8 cellular contexts compared by ENCODE assay signal in genomic region chr22:40635008-40635939, GRCh38. TPM values are rescaled to one million over a fixed set of nuclear protein-coding genes. Genes with fewer than 3 reads are reported as not detected.
DNase-seq lines count a peak whose midpoint lies in the region; ATAC-seq and TF ChIP-seq lines count a peak whose summit lies in the region.

No MANE protein-coding gene starts in this region.

- intact Hi-C loops in aorta (cut with DNase I) = loop anchor here (5.0 kb wide), 4 partner anchors 33 to 1103 kb away; partner anchors contain the start of gene RPS19BP1 (in 1 of the 2)

- H3K79me2 ChIP-seq in mesendoderm (ENCODE audit: control insufficient read depth, insufficient read depth, low read length) = peaks cover 33% of the 10 kb centered on the region

- H3K27ac ChIP-seq in mesendoderm (ENCODE audit: low read depth, low read length) (no peak overlapping the region), aorta (ENCODE audit: low read depth in 1 of 2, low read length in 2 of 2) (peak overlapping the region in 1 of 2 donors; percentile 49)

- H3K4me2 ChIP-seq in mesendoderm (ENCODE audit: low read length) = peak overlapping the region; percentile 88

- peaks cover 5% of the 10 kb centered on the region for H3K4me1 ChIP-seq in mesendoderm (ENCODE audit: control insufficient read depth, low read depth, low read length)
- no peaks in the 10 kb centered on the region for H3K4me1 ChIP-seq in aorta (ENCODE audit: control insufficient read depth in 1 of 2, insufficient read depth in 2 of 2, low read length in 2 of 2)

- peaks cover 13% of the 10 kb centered on the region for H3K79me1 ChIP-seq in mesendoderm (ENCODE audit: low read length)

- no peaks in the 10 kb centered on the region for H3K27me3 Mint-ChIP-seq in activated naive CD4-positive, alpha-beta T cell treated with anti-CD3 and anti-CD28 coated beads, Interleukin-2, amount 50 U/mL, for 24 hours
- no peaks in the 10 kb centered on the region for H3K27me3 Mint-ChIP-seq in chondrocyte (ENCODE audit: low read depth)

- H3K9me3 ChIP-seq in aorta (ENCODE audit: control insufficient read depth, low read length) = no peaks in the 10 kb centered on the region

- no peak overlapping the region for H2AK5ac ChIP-seq in mesendoderm (ENCODE audit: low read length)

- no peak overlapping the region for H3K23ac ChIP-seq in mesendoderm (ENCODE audit: low read length)

- no peaks in the 10 kb centered on the region for H3K9me3 Mint-ChIP-seq in activated naive CD4-positive, alpha-beta T cell treated with anti-CD3 and anti-CD28 coated beads, Interleukin-2, amount 50 U/mL, for 24 hours
- H3K9me3 Mint-ChIP-seq in chondrocyte (ENCODE audit: low read depth) = no peaks in the 10 kb centered on the region

- H3K4me3 ChIP-seq in mesendoderm (ENCODE audit: low read length) = peak overlapping the region; percentile 91
- H3K4me3 ChIP-seq in aorta (ENCODE audit: low read length in 2 of 2) = peak overlapping the region; percentile 75 to 86

- H3K27me3 ChIP-seq in mesendoderm (ENCODE audit: insufficient read depth, low read length, poor library complexity) (no peaks in the 10 kb centered on the region), aorta (ENCODE audit: control insufficient read depth in 1 of 2, insufficient read depth in 2 of 2, low read length in 1 of 2) (no peaks in the 10 kb centered on the region)

- no peak overlapping the region for H2BK120ac ChIP-seq in mesendoderm (ENCODE audit: low read depth, low read length)

- no peak for ATAC-seq in aorta (ENCODE audit: low FRiP score)
- ATAC-seq in GM19467 (IDR thresholded peaks at IDR 0.05; ENCODE audit: unreplicated experiment) = no peak

- H3K9ac ChIP-seq in mesendoderm (ENCODE audit: low read length) = peak overlapping the region; percentile 93

- TF ChIP-seq CTCF in chondrocyte (IDR thresholded peaks at IDR 0.05) = no peak

- peak overlapping the region; percentile 65 for H3K27ac Mint-ChIP-seq in activated naive CD4-positive, alpha-beta T cell treated with anti-CD3 and anti-CD28 coated beads, Interleukin-2, amount 50 U/mL, for 24 hours
- H3K27ac Mint-ChIP-seq in chondrocyte (ENCODE audit: unreplicated experiment) = peak overlapping the region; percentile 87

- no peak overlapping the region for H3K18ac ChIP-seq in mesendoderm (ENCODE audit: low read length)

- no peak overlapping the region for H2BK15ac ChIP-seq in mesendoderm (replicated peaks; ENCODE audit: low read depth)

- peak overlapping the region; percentile 99 for H3K56ac ChIP-seq in mesendoderm (ENCODE audit: low read length)

- H4K5ac ChIP-seq in mesendoderm (ENCODE audit: low read length) = no peak overlapping the region

- H3K4me1 Mint-ChIP-seq in activated naive CD4-positive, alpha-beta T cell treated with anti-CD3 and anti-CD28 coated beads, Interleukin-2, amount 50 U/mL, for 24 hours = peaks cover 55% of the 10 kb centered on the region
- peaks cover 54% of the 10 kb centered on the region for H3K4me1 Mint-ChIP-seq in chondrocyte (ENCODE audit: low read depth)

- H2BK5ac ChIP-seq in mesendoderm (ENCODE audit: low read length) = no peak overlapping the region

- peak overlapping the region; percentile 92 for H3K4me3 Mint-ChIP-seq in activated naive CD4-positive, alpha-beta T cell treated with anti-CD3 and anti-CD28 coated beads, Interleukin-2, amount 50 U/mL, for 24 hours
- H3K4me3 Mint-ChIP-seq in chondrocyte (ENCODE audit: unreplicated experiment) = peak overlapping the region; percentile 90

- no peak for DNase-seq in activated naive CD4-positive, alpha-beta T cell (lab: John Stamatoyannopoulos, UW)
- DNase-seq in chondrocyte (ENCODE audit: low spot score) = peak; percentile 40
- DNase-seq in mesendoderm = no peak
- DNase-seq in aorta = peak in 1 of 2 donors; percentile 85
- DNase-seq in NCI-H446 treated with DMSO at 0.1 percent for 48 hours (lab: John Stamatoyannopoulos, UW) = no peak
- DNase-seq in SW480 (ENCODE audit: low spot score) = no peak

- H3K36me3 ChIP-seq in mesendoderm (ENCODE audit: control insufficient read depth, insufficient read depth, low read length) = no peaks in the 10 kb centered on the region
- H3K36me3 ChIP-seq in aorta (ENCODE audit: control insufficient read depth in 1 of 2, insufficient read depth in 2 of 2, low read length in 1 of 2) = no peaks in the 10 kb centered on the region

- H3K4ac ChIP-seq in mesendoderm (ENCODE audit: low read depth, low read length) = no peak overlapping the region

- H3K36me3 Mint-ChIP-seq in activated naive CD4-positive, alpha-beta T cell treated with anti-CD3 and anti-CD28 coated beads, Interleukin-2, amount 50 U/mL, for 24 hours = peaks cover 2% of the 10 kb centered on the region
- H3K36me3 Mint-ChIP-seq in chondrocyte (ENCODE audit: low read depth) = no peaks in the 10 kb centered on the region

- H4K8ac ChIP-seq in mesendoderm (ENCODE audit: low read depth, low read length) = no peak overlapping the region

- no CpG with 5 or more reads among the region's 21 CpGs for WGBS in mesendoderm (ENCODE audit: extremely low coverage, insufficient coverage, low lambda C conversion rate)
- 1 to 4% methylated on average over 21 of the region's 21 CpGs for WGBS in aorta, 2 donors

RNA-seq across cellular contexts. Expression of gene MRTFA, which starts 1.2 kb away (rescaled TPM):
- total RNA-seq in chondrocyte (58.2 to 69.8 TPM (median 65.3 TPM) in 3 replicates), aorta (10 to 100 TPM; 73.6 to 77.4 TPM)
- polyA plus RNA-seq in mesendoderm (2013, experiment 1 of 2) = 12.2 TPM
- 11.8 TPM for polyA plus RNA-seq in mesendoderm (2013, experiment 2 of 2)
- polyA plus RNA-seq in aorta = 10 to 100 TPM; 12.9 to 30.2 TPM

RNA-seq across cellular contexts. Expression of gene MCHR1, which starts 44.0 kb away (rescaled TPM):
- total RNA-seq in chondrocyte = 0.17 to 0.38 TPM in 2 of 3 replicates, not detected in the other
- 1.4 TPM for polyA plus RNA-seq in mesendoderm (2013, experiment 1 of 2)
- polyA plus RNA-seq in mesendoderm (2013, experiment 2 of 2) = 1.2 TPM
- 1 to 10 TPM in 1 of 2 donors, not detected in 1; 1.6 TPM for total RNA-seq in aorta
- not detected for polyA plus RNA-seq in aorta
